In genomic region chr12:46386877-46387629, GRCh38 we compare ENCODE assay signal across 8 cellular contexts. TPM values are rescaled to one million over a fixed set of nuclear protein-coding genes. Genes with fewer than 3 reads are reported as not detected.
DNase-seq lines count a peak whose midpoint lies in the region; ATAC-seq and TF ChIP-seq lines count a peak whose summit lies in the region.

No MANE protein-coding gene starts in this region.

- H3K4me3 ChIP-seq in foreskin fibroblast (ENCODE audit: low read depth in 1 of 2, low read length in 2 of 2) (no peak overlapping the region), skeletal muscle tissue (ENCODE audit: low read length in 3 of 3) (peak overlapping the region; percentile 25 to 54 (median 42)), testis (no peak overlapping the region)

- TF ChIP-seq CTCF in GM13977 (IDR thresholded peaks at IDR 0.05; ENCODE audit: extremely low read depth, insufficient read depth, missing control alignments) (no peak), foreskin fibroblast (IDR thresholded peaks at IDR 0.05; ENCODE audit: low read depth, low read length) (no peak), testis (IDR thresholded peaks at IDR 0.05) (no peak)

- H3K36me3 ChIP-seq in skeletal muscle tissue (ENCODE audit: control insufficient read depth in 3 of 3, insufficient read depth in 3 of 3, low read length in 3 of 3), result no peaks in the 10 kb centered on the region
- no peaks in the 10 kb centered on the region for H3K36me3 ChIP-seq in testis (ENCODE audit: low read depth, missing control alignments)

- peak; percentile 24 for ATAC-seq in HG02798 (IDR thresholded peaks at IDR 0.05; ENCODE audit: poor library complexity, unreplicated experiment)

- WGBS in testis, 2 donors, result 59 to 60% methylated on average over 7 of the region's 7 CpGs

- H3K27ac ChIP-seq in skeletal muscle tissue (ENCODE audit: low read depth, low read length), result peak overlapping the region; percentile 80
- peak overlapping the region in 1 of 2 donors; percentile 67 for H3K27ac ChIP-seq in testis

- no peak for TF ChIP-seq POLR2A in testis (IDR thresholded peaks at IDR 0.05)

- intact Hi-C loops in testis (cut with DNase I; ENCODE audit: low total_unique reads), result loop anchor here (10.0 kb wide), 1 partner anchor 88 kb away; no protein-coding TSS in a partner anchor

- H3K27me3 ChIP-seq in skeletal muscle tissue (ENCODE audit: control insufficient read depth in 3 of 3, insufficient read depth in 3 of 3, low read length in 3 of 3), result no peaks in the 10 kb centered on the region
- no peaks in the 10 kb centered on the region for H3K27me3 ChIP-seq in testis

- in situ Hi-C loops in GM13977 (cut with MboI; ENCODE audit: low pct_unique_long_range_greater_than_20kb, low sequenced_read_pairs, unreplicated experiment), result no loop called here

- H3K4me1 ChIP-seq in skeletal muscle tissue (ENCODE audit: control insufficient read depth in 3 of 3, insufficient read depth in 3 of 3, low read length in 3 of 3), result peaks cover 31 to 52% (median 36%) of the 10 kb centered on the region in 3 donors
- H3K4me1 ChIP-seq in testis, result peaks cover 29% of the 10 kb centered on the region

- peak overlapping the region; percentile 34 to 72 (median 63) for H3K9ac ChIP-seq in skeletal muscle tissue (ENCODE audit: low read depth in 1 of 3, low read length in 3 of 3)

- DNase-seq in GM13977 (ENCODE audit: low spot score) (peak; percentile 34), RKO (ENCODE audit: low spot score) (peak; percentile 61), foreskin fibroblast (peak; percentile 38 to 53), testis (no peak)
- no peak for DNase-seq in activated CD8-positive, alpha-beta memory T cell treated with anti-CD3 and anti-CD28 coated beads for 24 hours
- DNase-seq in stimulated activated CD8-positive, alpha-beta memory T cell treated with anti-CD3 and anti-CD28 coated beads, Interleukin-4, amount 100 ng/mL, for 48 hours, result no peak

- H3K9me3 ChIP-seq in skeletal muscle tissue (ENCODE audit: control insufficient read depth in 3 of 3, low read length in 3 of 3), result no peaks in the 10 kb centered on the region
- no peaks in the 10 kb centered on the region for H3K9me3 ChIP-seq in testis

RNA-seq across cellular contexts. Expression of gene SLC38A2, which starts 14.5 kb away (rescaled TPM):
- total RNA-seq in skeletal muscle tissue (144 TPM), testis (100 to 1,000 TPM; 151 to 220 TPM)
- 56.4 TPM for polyA plus RNA-seq in testis (ENCODE audit: insufficient read depth, low read depth, low replicate concordance)

Comparison
In these comparisons a context has a peak if more than half of its experiments do, and no peak if none do; other contexts are left out.
1. DNase-seq: peak in GM13977 (single experiment), RKO (single experiment) and foreskin fibroblast (2 of 2); none in testis (single experiment), activated CD8-positive, alpha-beta memory T cell treated with anti-CD3 and anti-CD28 coated beads for 24 hours (single experiment) and stimulated activated CD8-positive, alpha-beta memory T cell treated with anti-CD3 and anti-CD28 coated beads, Interleukin-4, amount 100 ng/mL, for 48 hours (single experiment).
2. H3K4me3 ChIP-seq: peak in skeletal muscle tissue (3 of 3); none in foreskin fibroblast (0 of 2) and testis (0 of 2).